Comparison of ENCODE assay signal across 19 cellular contexts in genomic region chr6:135222623-135223022, GRCh38. TPM values are rescaled to one million over a fixed set of nuclear protein-coding genes. Genes with fewer than 3 reads are reported as not detected.
"Had no signal": no experiment of that assay in that cellular context is flagged by ENCODE, and none has a peak within 500 bp of the region (broad histone marks: within the 10 kb centered on the region; RNA-seq: fewer than 3 reads in every experiment).

No MANE protein-coding gene starts in this region.

- H3K27ac Mint-ChIP-seq: activated naive CD8-positive, alpha-beta T cell treated with anti-CD3 and anti-CD28 coated beads for 36 hours; dendritic cell treated with granulocyte-macrophage colony-stimulating factor and Interleukin-4, amounts not matched to agents 40 ng/mL and 50 ng/mL, for 4 days; T-helper 17 cell had no signal

- H3K4me3 Mint-ChIP-seq: activated naive CD8-positive, alpha-beta T cell treated with anti-CD3 and anti-CD28 coated beads for 36 hours; dendritic cell treated with granulocyte-macrophage colony-stimulating factor and Interleukin-4, amounts not matched to agents 40 ng/mL and 50 ng/mL, for 4 days; T-helper 17 cell had no signal

- DNase-seq: activated CD4-positive, alpha-beta T cell treated with anti-CD3 and anti-CD28 coated beads for 4 hours; activated naive CD4-positive, alpha-beta T cell; activated naive CD8-positive, alpha-beta T cell treated with anti-CD3 and anti-CD28 coated beads for 36 hours; amygdala; effector CD8-positive, alpha-beta T cell; heart left ventricle; kidney; midbrain; occipital lobe; retina; spleen; stimulated activated naive CD4-positive, alpha-beta T cell treated with Interleukin-2 at 50 U/mL for 16 hours; T-helper 17 cell; thyroid gland had no signal

- ATAC-seq: esophagus mucosa, gastroesophageal sphincter, heart left ventricle, left lobe of liver, T-helper 17 cell had no signal

- H3K27me3 Mint-ChIP-seq: activated naive CD8-positive, alpha-beta T cell treated with anti-CD3 and anti-CD28 coated beads for 36 hours; dendritic cell treated with granulocyte-macrophage colony-stimulating factor and Interleukin-4, amounts not matched to agents 40 ng/mL and 50 ng/mL, for 4 days; T-helper 17 cell had no signal

- H3K9me3 Mint-ChIP-seq: activated naive CD8-positive, alpha-beta T cell treated with anti-CD3 and anti-CD28 coated beads for 36 hours; dendritic cell treated with granulocyte-macrophage colony-stimulating factor and Interleukin-4, amounts not matched to agents 40 ng/mL and 50 ng/mL, for 4 days had no signal

RNA-seq across cellular contexts. Expression of gene MYB, which starts 41.5 kb away (rescaled TPM):
- total RNA-seq: lung microvascular endothelial cell had no signal
